ENCODE assay signal across 36 cellular contexts in the genomic region with DNA sequence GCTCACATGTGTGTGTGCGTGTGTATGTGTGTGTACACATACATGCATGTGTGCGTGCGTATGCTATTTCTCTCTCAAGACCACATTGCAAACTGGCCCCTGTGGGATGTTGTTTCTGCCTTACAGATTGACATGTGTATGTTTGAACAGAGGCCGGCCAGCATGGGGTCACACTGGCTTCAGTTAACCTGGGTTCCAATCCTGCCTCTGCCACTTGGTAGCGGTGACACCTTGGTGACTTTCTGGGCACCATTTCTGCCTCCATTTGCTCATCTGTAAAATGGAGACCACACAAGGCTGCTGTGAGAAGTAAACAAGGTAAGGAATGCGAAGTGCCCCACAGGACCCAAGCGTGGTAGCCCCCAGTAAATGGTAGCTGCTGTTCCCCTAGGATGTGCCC.
"Had no signal": no experiment of that assay in that cellular context is flagged by ENCODE, and none has a peak within 500 bp of the region (broad histone marks: within the 10 kb centered on the region; RNA-seq: fewer than 3 reads in every experiment).

No MANE protein-coding gene starts in this region.

- DNase-seq: activated B cell treated with CpG ODN at 0.5 μM for 24 hours; activated CD4-positive, alpha-beta memory T cell treated with anti-CD3 and anti-CD28 coated beads for 36 hours; activated CD4-positive, alpha-beta T cell treated with anti-CD3 and anti-CD28 coated beads for 4 hours; activated CD4-positive, alpha-beta T cell treated with anti-CD3 and anti-CD28 coated beads, Interleukin-2, amount 10 ng/mL, durations not matched to agents 24 days and 14 days; activated CD4-positive, alpha-beta T cell treated with anti-CD3 and anti-CD28 coated beads, Interleukin-2, amount 50 U/mL, for 1 hour; activated CD4-positive, alpha-beta T cell treated with anti-CD3 and anti-CD28 coated beads, Interleukin-2, amount 50 U/mL, for 4 hours; activated CD4-positive, CD25-positive, alpha-beta regulatory T cell treated with anti-CD3 and anti-CD28 coated beads, Interleukin-2, amount 50 U/mL, for 72 hours; activated CD8-positive, alpha-beta memory T cell treated with anti-CD3 and anti-CD28 coated beads, Interleukin-2, amount 50 U/mL, for 4 hours; activated CD8-positive, alpha-beta T cell treated with anti-CD3 and anti-CD28 coated beads for 36 hours; activated gamma-delta T cell treated with Interleukin-2 at 50 U/mL for 16 hours; activated naive CD4-positive, alpha-beta T cell; activated naive CD4-positive, alpha-beta T cell treated with anti-CD3 and anti-CD28 coated beads for 36 hours; activated naive CD4-positive, alpha-beta T cell treated with anti-CD3 and anti-CD28 coated beads, Interleukin-2, amount 50 U/mL, for 16 hours; activated naive CD8-positive, alpha-beta T cell treated with anti-CD3 and anti-CD28 coated beads for 36 hours; activated T-cell treated with anti-CD3 and anti-CD28 coated beads for 4 hours; activated T-cell treated with anti-CD3 and anti-CD28 coated beads, Interleukin-2, amount 50 U/mL, for 1 hour; activated T-cell treated with anti-CD3 and anti-CD28 coated beads, Interleukin-2, amount 50 U/mL, for 4 hours; activated T-cell treated with anti-CD3 and anti-CD28 coated beads, Interleukin-2, amount 50 U/mL, for 72 hours; adrenal gland; amniotic stem cell; aorta; body of pancreas; brain microvascular endothelial cell; central memory CD4-positive, alpha-beta T cell; T-helper 1 cell; T-helper 2 cell; T-helper 9 cell had no signal

- H3K4me1 Mint-ChIP-seq: activated B cell treated with CpG ODN at 0.5 μM for 24 hours had no signal

- H3K4me1 ChIP-seq: adrenal gland, breast epithelium had no signal

- H3K9me3 ChIP-seq: adrenal gland, body of pancreas had no signal

- H3K27ac ChIP-seq: adrenal gland, body of pancreas, brain microvascular endothelial cell, breast epithelium, VCaP had no signal

- H3K36me3 ChIP-seq: adrenal gland, brain microvascular endothelial cell, breast epithelium had no signal

- H3K4me3 Mint-ChIP-seq: activated B cell treated with CpG ODN at 0.5 μM for 24 hours; activated CD4-positive, alpha-beta memory T cell treated with anti-CD3 and anti-CD28 coated beads for 36 hours; activated CD4-positive, alpha-beta T cell treated with anti-CD3 and anti-CD28 coated beads, Interleukin-2, amount 10 ng/mL, durations not matched to agents 24 days and 14 days; activated CD8-positive, alpha-beta T cell treated with anti-CD3 and anti-CD28 coated beads for 36 hours; activated naive CD4-positive, alpha-beta T cell treated with anti-CD3 and anti-CD28 coated beads for 36 hours; activated naive CD8-positive, alpha-beta T cell treated with anti-CD3 and anti-CD28 coated beads for 36 hours; activated T-cell treated with anti-CD3 and anti-CD28 coated beads, Interleukin-2, amount 50 U/mL, for 4 hours; activated T-cell treated with anti-CD3 and anti-CD28 coated beads, Interleukin-2, amount 50 U/mL, for 72 hours; activated T-helper 1 cell treated with anti-CD3 and anti-CD28 coated beads, Interleukin-12 subunit alpha, Interleukin-12 subunit beta, Interleukin-2, Interleukin-4 antibody, amounts not matched to agents 30 ng/mL and 10 ng/mL and 1 ng/mL, durations not matched to agents 14 hours and 24 hours and 36 hours; activated T-helper 17 cell treated with anti-CD3 and anti-CD28 coated beads, Interleukin-2, amount 50 U/mL, for 72 hours; T-helper 1 cell treated with Interleukin-12 subunit alpha and Interleukin-12 subunit beta and Interleukin-4 antibody, amounts not matched to agents 30 μg/mL and 1 μg/mL, for 36 hours; T-helper 2 cell treated with Interferon-gamma antibody and Interleukin-4, amounts not matched to agents 5 μg/mL and 100 μg/mL, for 36 hours had no signal

- H3K9me3 Mint-ChIP-seq: activated B cell treated with CpG ODN at 0.5 μM for 24 hours; activated CD4-positive, alpha-beta memory T cell treated with anti-CD3 and anti-CD28 coated beads for 36 hours; activated CD4-positive, alpha-beta T cell treated with anti-CD3 and anti-CD28 coated beads, Interleukin-2, amount 10 ng/mL, durations not matched to agents 24 days and 14 days; activated CD8-positive, alpha-beta T cell treated with anti-CD3 and anti-CD28 coated beads for 36 hours; activated naive CD8-positive, alpha-beta T cell treated with anti-CD3 and anti-CD28 coated beads for 36 hours; activated T-cell treated with anti-CD3 and anti-CD28 coated beads, Interleukin-2, amount 50 U/mL, for 4 hours; activated T-helper 1 cell treated with anti-CD3 and anti-CD28 coated beads, Interleukin-12 subunit alpha, Interleukin-12 subunit beta, Interleukin-2, Interleukin-4 antibody, amounts not matched to agents 30 ng/mL and 10 ng/mL and 1 ng/mL, durations not matched to agents 14 hours and 24 hours and 36 hours; activated T-helper 17 cell treated with anti-CD3 and anti-CD28 coated beads, Interleukin-2, amount 50 U/mL, for 72 hours; T-helper 1 cell treated with Interleukin-12 subunit alpha and Interleukin-12 subunit beta and Interleukin-4 antibody, amounts not matched to agents 30 μg/mL and 1 μg/mL, for 36 hours; T-helper 2 cell treated with Interferon-gamma antibody and Interleukin-4, amounts not matched to agents 5 μg/mL and 100 μg/mL, for 36 hours had no signal

- ATAC-seq: activated CD8-positive, alpha-beta T cell treated with anti-CD3 and anti-CD28 coated beads for 36 hours; activated naive CD4-positive, alpha-beta T cell treated with anti-CD3 and anti-CD28 coated beads, Interleukin-2, amount 50 U/mL, for 72 hours; activated T-cell treated with anti-CD3 and anti-CD28 coated beads, Interleukin-2, amount 50 U/mL, for 4 hours; activated T-cell treated with anti-CD3 and anti-CD28 coated beads, Interleukin-2, amount 50 U/mL, for 72 hours; activated T-helper 17 cell treated with anti-CD3 and anti-CD28 coated beads, Interleukin-2, amount 50 U/mL, for 72 hours; body of pancreas had no signal

- H3K36me3 Mint-ChIP-seq: activated CD4-positive, alpha-beta memory T cell treated with anti-CD3 and anti-CD28 coated beads for 36 hours; activated naive CD4-positive, alpha-beta T cell treated with anti-CD3 and anti-CD28 coated beads, Interleukin-2, amount 50 U/mL, for 72 hours; activated naive CD8-positive, alpha-beta T cell treated with anti-CD3 and anti-CD28 coated beads for 36 hours had no signal

- H3K4me3 ChIP-seq: adrenal gland, body of pancreas, breast epithelium had no signal

- H3K27me3 ChIP-seq: adrenal gland, body of pancreas, brain microvascular endothelial cell, breast epithelium had no signal

- FAIRE-seq: astrocyte, TTC549 had no signal

- H3K27ac Mint-ChIP-seq: activated B cell treated with CpG ODN at 0.5 μM for 24 hours; activated CD4-positive, alpha-beta memory T cell treated with anti-CD3 and anti-CD28 coated beads for 36 hours; activated CD4-positive, alpha-beta T cell treated with anti-CD3 and anti-CD28 coated beads, Interleukin-2, amount 10 ng/mL, durations not matched to agents 24 days and 14 days; activated CD8-positive, alpha-beta T cell treated with anti-CD3 and anti-CD28 coated beads for 36 hours; activated naive CD4-positive, alpha-beta T cell treated with anti-CD3 and anti-CD28 coated beads for 36 hours; activated naive CD4-positive, alpha-beta T cell treated with anti-CD3 and anti-CD28 coated beads, Interleukin-2, amount 50 U/mL, for 72 hours; activated naive CD8-positive, alpha-beta T cell treated with anti-CD3 and anti-CD28 coated beads for 36 hours; activated T-cell treated with anti-CD3 and anti-CD28 coated beads, Interleukin-2, amount 50 U/mL, for 72 hours; activated T-helper 1 cell treated with anti-CD3 and anti-CD28 coated beads, Interleukin-12 subunit alpha, Interleukin-12 subunit beta, Interleukin-2, Interleukin-4 antibody, amounts not matched to agents 30 ng/mL and 10 ng/mL and 1 ng/mL, durations not matched to agents 14 hours and 24 hours and 36 hours; activated T-helper 17 cell treated with anti-CD3 and anti-CD28 coated beads, Interleukin-2, amount 50 U/mL, for 72 hours; T-helper 1 cell treated with Interleukin-12 subunit alpha and Interleukin-12 subunit beta and Interleukin-4 antibody, amounts not matched to agents 30 μg/mL and 1 μg/mL, for 36 hours; T-helper 2 cell treated with Interferon-gamma antibody and Interleukin-4, amounts not matched to agents 5 μg/mL and 100 μg/mL, for 36 hours had no signal

- H3K27me3 Mint-ChIP-seq: activated CD4-positive, alpha-beta memory T cell treated with anti-CD3 and anti-CD28 coated beads for 36 hours; activated CD8-positive, alpha-beta T cell treated with anti-CD3 and anti-CD28 coated beads for 36 hours; activated naive CD8-positive, alpha-beta T cell treated with anti-CD3 and anti-CD28 coated beads for 36 hours; activated T-helper 17 cell treated with anti-CD3 and anti-CD28 coated beads, Interleukin-2, amount 50 U/mL, for 72 hours had no signal
